Comparison of ENCODE assay signal across 1 cellular context in genomic region chr6:79335133-79335674, GRCh38.
TF ChIP-seq lines count a peak whose summit lies in the region.

No MANE protein-coding gene starts in this region.

TF ChIP-seq in GM12878, 131 proteins besides CTCF, POLR2A, EP300 and RAD21 (continued from another document):
- TF ChIP-seq E2F8 (IDR thresholded peaks at IDR 0.05; ENCODE audit: low read depth, partially characterized antibody) (no peak), RAD51 (IDR thresholded peaks at IDR 0.05) (0 out of 2 replicates have a peak, but pooled peaks have one; percentile 35), FOXM1 (IDR thresholded peaks at IDR 0.05; ENCODE audit: low read depth, low read length) (peak; percentile 94), ZBED1 (IDR thresholded peaks at IDR 0.05; ENCODE audit: borderline replicate concordance) (peak; percentile 100), SPI1 (IDR thresholded peaks at IDR 0.05; ENCODE audit: borderline replicate concordance, insufficient read depth, low read depth, low read length) (peak; percentile 96), JUNB (IDR thresholded peaks at IDR 0.05) (peak; percentile 80), CEBPB (IDR thresholded peaks at IDR 0.05; ENCODE audit: borderline replicate concordance in 1 of 2, low read depth in 2 of 2, low read length in 2 of 2) (peak in 1 of 2 experiments; percentile 41; a peak in 1 of 4 replicates), ZNF274 (IDR thresholded peaks at IDR 0.05; ENCODE audit: insufficient read depth, insufficient read length) (no peak), BHLHE40 (IDR thresholded peaks at IDR 0.05; ENCODE audit: borderline replicate concordance in 1 of 2, low read depth in 2 of 2, low read length in 1 of 2) (peak in 1 of 2 experiments; percentile 44; a peak in 1 of 4 replicates), NBN (IDR thresholded peaks at IDR 0.05) (0 out of 2 replicates have a peak, but pooled peaks have one; percentile 34), MYB (IDR thresholded peaks at IDR 0.05; ENCODE audit: borderline replicate concordance, low read depth, low read length) (no peak), IKZF1 (conservative IDR thresholded peaks at IDR 0.05) (peak; percentile 94), ATF3 (IDR thresholded peaks at IDR 0.05; ENCODE audit: borderline replicate concordance, extremely low read depth, low read depth, low read length) (no peak), CREB1 (IDR thresholded peaks at IDR 0.05; ENCODE audit: low read depth) (peak; percentile 77; the same call in 1 of the 2 replicates), ETV6 (conservative IDR thresholded peaks at IDR 0.05 in 1 of 2, IDR thresholded peaks at IDR 0.05 in 1 of 2; ENCODE audit: borderline replicate concordance in 1 of 2, low read depth in 1 of 2) (peak in 1 of 2 experiments; percentile 56; a peak in 1 of 4 replicates), TAF1 (IDR thresholded peaks at IDR 0.05; ENCODE audit: borderline replicate concordance, low read depth, low read length) (no peak), KDM1A (IDR thresholded peaks at IDR 0.05; ENCODE audit: borderline replicate concordance) (no peak), MTA2 (IDR thresholded peaks at IDR 0.05; ENCODE audit: low read depth) (peak; percentile 91), KLF5 (IDR thresholded peaks at IDR 0.05; ENCODE audit: partially characterized antibody) (peak; percentile 43), YY1 (IDR thresholded peaks at IDR 0.05; ENCODE audit: low read depth, low read length) (no peak), BACH1 (IDR thresholded peaks at IDR 0.05; ENCODE audit: borderline replicate concordance) (peak; percentile 87), RUNX3 (IDR thresholded peaks at IDR 0.05; ENCODE audit: low read length) (peak; percentile 96), GATAD2B (conservative IDR thresholded peaks at IDR 0.05; ENCODE audit: low read depth) (0 out of 2 replicates have a peak, but pooled peaks have one; percentile 39), IKZF2 (IDR thresholded peaks at IDR 0.05) (peak; percentile 96 to 97), NRF1 (conservative IDR thresholded peaks at IDR 0.05; ENCODE audit: low read depth, low read length) (no peak), NFIC (IDR thresholded peaks at IDR 0.05; ENCODE audit: low read depth, low read length) (peak; percentile 99), CBFB (IDR thresholded peaks at IDR 0.05; ENCODE audit: low read depth) (peak; percentile 63; the same call in 1 of the 2 replicates), ZNF24 (IDR thresholded peaks at IDR 0.05) (peak; percentile 58; the same call in 1 of the 2 replicates), ATF7 (IDR thresholded peaks at IDR 0.05; ENCODE audit: low read depth) (peak; percentile 94), HDAC2 (IDR thresholded peaks at IDR 0.05) (no peak), CHD2 (IDR thresholded peaks at IDR 0.05; ENCODE audit: borderline replicate concordance, low read depth, low read length) (no peak), EED (IDR thresholded peaks at IDR 0.05; ENCODE audit: low read depth) (peak; percentile 88), BMI1 (IDR thresholded peaks at IDR 0.05; ENCODE audit: borderline replicate concordance) (peak; percentile 55; the same call in 1 of the 2 replicates), NFXL1 (IDR thresholded peaks at IDR 0.05; ENCODE audit: borderline replicate concordance) (no peak), CREM (IDR thresholded peaks at IDR 0.05; ENCODE audit: low read depth) (peak; percentile 70; the same call in 1 of the 2 replicates), RELA (IDR thresholded peaks at IDR 0.05; ENCODE audit: borderline replicate concordance, partially characterized antibody) (peak; percentile 57), STAT3 (IDR thresholded peaks at IDR 0.05; ENCODE audit: low read depth, low read length) (no peak; the same call in 1 of the 2 replicates), WRNIP1 (IDR thresholded peaks at IDR 0.05; ENCODE audit: borderline replicate concordance, low read depth, low read length) (no peak), CUX1 (IDR thresholded peaks at IDR 0.05; ENCODE audit: insufficient replicate concordance, low read depth, low read length) (peak; percentile 37), ATF2 (IDR thresholded peaks at IDR 0.05; ENCODE audit: low read length) (peak; percentile 95), MTA3 (IDR thresholded peaks at IDR 0.05; ENCODE audit: borderline replicate concordance, low read length) (peak; percentile 83), GABPA (IDR thresholded peaks at IDR 0.05; ENCODE audit: low read depth) (peak; percentile 42), PML (IDR thresholded peaks at IDR 0.05; ENCODE audit: low read length) (peak; percentile 86)
- TF ChIP-seq, protein P1, sequence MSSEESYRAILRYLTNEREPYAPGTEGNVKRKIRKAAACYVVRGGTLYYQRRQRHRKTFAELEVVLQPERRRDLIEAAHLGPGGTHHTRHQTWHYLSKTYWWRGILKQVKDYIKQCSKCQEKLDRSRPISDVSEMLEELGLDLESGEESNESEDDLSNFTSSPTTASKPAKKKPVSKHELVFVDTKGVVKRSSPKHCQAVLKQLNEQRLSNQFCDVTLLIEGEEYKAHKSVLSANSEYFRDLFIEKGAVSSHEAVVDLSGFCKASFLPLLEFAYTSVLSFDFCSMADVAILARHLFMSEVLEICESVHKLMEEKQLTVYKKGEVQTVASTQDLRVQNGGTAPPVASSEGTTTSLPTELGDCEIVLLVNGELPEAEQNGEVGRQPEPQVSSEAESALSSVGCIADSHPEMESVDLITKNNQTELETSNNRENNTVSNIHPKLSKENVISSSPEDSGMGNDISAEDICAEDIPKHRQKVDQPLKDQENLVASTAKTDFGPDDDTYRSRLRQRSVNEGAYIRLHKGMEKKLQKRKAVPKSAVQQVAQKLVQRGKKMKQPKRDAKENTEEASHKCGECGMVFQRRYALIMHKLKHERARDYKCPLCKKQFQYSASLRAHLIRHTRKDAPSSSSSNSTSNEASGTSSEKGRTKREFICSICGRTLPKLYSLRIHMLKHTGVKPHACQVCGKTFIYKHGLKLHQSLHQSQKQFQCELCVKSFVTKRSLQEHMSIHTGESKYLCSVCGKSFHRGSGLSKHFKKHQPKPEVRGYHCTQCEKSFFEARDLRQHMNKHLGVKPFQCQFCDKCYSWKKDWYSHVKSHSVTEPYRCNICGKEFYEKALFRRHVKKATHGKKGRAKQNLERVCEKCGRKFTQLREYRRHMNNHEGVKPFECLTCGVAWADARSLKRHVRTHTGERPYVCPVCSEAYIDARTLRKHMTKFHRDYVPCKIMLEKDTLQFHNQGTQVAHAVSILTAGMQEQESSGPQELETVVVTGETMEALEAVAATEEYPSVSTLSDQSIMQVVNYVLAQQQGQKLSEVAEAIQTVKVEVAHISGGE (CRISPR knock-in tag; IDR thresholded peaks at IDR 0.05), result no peak
- TF ChIP-seq, protein P2, sequence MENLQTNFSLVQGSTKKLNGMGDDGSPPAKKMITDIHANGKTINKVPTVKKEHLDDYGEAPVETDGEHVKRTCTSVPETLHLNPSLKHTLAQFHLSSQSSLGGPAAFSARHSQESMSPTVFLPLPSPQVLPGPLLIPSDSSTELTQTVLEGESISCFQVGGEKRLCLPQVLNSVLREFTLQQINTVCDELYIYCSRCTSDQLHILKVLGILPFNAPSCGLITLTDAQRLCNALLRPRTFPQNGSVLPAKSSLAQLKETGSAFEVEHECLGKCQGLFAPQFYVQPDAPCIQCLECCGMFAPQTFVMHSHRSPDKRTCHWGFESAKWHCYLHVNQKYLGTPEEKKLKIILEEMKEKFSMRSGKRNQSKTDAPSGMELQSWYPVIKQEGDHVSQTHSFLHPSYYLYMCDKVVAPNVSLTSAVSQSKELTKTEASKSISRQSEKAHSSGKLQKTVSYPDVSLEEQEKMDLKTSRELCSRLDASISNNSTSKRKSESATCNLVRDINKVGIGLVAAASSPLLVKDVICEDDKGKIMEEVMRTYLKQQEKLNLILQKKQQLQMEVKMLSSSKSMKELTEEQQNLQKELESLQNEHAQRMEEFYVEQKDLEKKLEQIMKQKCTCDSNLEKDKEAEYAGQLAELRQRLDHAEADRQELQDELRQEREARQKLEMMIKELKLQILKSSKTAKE (IDR thresholded peaks at IDR 0.05; ENCODE audit: low read depth, poor library complexity, severe bottlenecking), result peak; percentile 89
- TF ChIP-seq, protein P3, sequence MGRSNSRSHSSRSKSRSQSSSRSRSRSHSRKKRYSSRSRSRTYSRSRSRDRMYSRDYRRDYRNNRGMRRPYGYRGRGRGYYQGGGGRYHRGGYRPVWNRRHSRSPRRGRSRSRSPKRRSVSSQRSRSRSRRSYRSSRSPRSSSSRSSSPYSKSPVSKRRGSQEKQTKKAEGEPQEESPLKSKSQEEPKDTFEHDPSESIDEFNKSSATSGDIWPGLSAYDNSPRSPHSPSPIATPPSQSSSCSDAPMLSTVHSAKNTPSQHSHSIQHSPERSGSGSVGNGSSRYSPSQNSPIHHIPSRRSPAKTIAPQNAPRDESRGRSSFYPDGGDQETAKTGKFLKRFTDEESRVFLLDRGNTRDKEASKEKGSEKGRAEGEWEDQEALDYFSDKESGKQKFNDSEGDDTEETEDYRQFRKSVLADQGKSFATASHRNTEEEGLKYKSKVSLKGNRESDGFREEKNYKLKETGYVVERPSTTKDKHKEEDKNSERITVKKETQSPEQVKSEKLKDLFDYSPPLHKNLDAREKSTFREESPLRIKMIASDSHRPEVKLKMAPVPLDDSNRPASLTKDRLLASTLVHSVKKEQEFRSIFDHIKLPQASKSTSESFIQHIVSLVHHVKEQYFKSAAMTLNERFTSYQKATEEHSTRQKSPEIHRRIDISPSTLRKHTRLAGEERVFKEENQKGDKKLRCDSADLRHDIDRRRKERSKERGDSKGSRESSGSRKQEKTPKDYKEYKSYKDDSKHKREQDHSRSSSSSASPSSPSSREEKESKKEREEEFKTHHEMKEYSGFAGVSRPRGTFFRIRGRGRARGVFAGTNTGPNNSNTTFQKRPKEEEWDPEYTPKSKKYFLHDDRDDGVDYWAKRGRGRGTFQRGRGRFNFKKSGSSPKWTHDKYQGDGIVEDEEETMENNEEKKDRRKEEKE (IDR thresholded peaks at IDR 0.05), result no peak
